Comparison of ENCODE assay signal across 1 cellular context in the genomic region with DNA sequence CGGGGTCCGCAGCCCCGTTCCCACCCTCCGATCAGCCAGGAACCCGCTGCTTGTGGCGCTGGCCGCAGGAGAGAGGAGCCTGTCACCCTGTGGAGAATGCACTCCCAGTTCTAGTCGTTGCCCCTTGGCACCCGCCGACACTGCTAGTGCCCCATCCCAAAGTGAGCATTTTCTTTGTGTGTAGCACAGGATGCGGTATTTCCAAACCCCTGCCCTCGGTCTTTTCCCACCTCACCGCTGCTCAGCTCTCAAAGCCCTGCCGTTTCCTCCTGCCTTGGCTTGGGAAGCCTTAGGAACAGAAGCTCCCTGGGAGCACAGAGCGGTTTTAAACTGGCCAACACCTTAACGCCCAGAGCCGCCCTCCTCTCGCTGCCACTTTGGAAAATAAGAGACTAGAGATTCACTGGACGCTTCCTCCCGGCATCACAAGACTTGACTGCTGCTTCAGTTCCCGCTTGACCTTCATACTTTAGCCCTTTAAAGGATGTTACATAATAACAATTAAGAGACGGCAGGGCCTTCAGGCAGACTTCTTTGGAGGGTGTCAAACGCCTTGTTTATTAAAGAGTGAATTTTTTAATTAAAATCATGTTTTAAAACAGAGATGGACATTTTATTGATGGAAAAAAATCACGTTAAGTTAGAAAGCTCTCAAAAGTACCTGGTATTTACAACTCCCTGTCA.
TF ChIP-seq lines count a peak whose summit lies in the region.

No MANE protein-coding gene starts in this region.

TF ChIP-seq in K562, 482 proteins besides CTCF, POLR2A, EP300 and RAD21 (continued from another document):
- TF ChIP-seq, protein P1, sequence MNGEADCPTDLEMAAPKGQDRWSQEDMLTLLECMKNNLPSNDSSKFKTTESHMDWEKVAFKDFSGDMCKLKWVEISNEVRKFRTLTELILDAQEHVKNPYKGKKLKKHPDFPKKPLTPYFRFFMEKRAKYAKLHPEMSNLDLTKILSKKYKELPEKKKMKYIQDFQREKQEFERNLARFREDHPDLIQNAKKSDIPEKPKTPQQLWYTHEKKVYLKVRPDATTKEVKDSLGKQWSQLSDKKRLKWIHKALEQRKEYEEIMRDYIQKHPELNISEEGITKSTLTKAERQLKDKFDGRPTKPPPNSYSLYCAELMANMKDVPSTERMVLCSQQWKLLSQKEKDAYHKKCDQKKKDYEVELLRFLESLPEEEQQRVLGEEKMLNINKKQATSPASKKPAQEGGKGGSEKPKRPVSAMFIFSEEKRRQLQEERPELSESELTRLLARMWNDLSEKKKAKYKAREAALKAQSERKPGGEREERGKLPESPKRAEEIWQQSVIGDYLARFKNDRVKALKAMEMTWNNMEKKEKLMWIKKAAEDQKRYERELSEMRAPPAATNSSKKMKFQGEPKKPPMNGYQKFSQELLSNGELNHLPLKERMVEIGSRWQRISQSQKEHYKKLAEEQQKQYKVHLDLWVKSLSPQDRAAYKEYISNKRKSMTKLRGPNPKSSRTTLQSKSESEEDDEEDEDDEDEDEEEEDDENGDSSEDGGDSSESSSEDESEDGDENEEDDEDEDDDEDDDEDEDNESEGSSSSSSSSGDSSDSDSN (IDR thresholded peaks at IDR 0.05; ENCODE audit: borderline replicate concordance in 1 of 2, low read depth in 2 of 2, low read length in 2 of 2) = 0 out of 4 replicates have a peak, but pooled peaks of 1 of the 2 experiments have one; percentile 11
- TF ChIP-seq, protein P2, sequence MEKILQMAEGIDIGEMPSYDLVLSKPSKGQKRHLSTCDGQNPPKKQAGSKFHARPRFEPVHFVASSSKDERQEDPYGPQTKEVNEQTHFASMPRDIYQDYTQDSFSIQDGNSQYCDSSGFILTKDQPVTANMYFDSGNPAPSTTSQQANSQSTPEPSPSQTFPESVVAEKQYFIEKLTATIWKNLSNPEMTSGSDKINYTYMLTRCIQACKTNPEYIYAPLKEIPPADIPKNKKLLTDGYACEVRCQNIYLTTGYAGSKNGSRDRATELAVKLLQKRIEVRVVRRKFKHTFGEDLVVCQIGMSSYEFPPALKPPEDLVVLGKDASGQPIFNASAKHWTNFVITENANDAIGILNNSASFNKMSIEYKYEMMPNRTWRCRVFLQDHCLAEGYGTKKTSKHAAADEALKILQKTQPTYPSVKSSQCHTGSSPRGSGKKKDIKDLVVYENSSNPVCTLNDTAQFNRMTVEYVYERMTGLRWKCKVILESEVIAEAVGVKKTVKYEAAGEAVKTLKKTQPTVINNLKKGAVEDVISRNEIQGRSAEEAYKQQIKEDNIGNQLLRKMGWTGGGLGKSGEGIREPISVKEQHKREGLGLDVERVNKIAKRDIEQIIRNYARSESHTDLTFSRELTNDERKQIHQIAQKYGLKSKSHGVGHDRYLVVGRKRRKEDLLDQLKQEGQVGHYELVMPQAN (IDR thresholded peaks at IDR 0.05; ENCODE audit: borderline replicate concordance) = 0 out of 2 replicates have a peak, but pooled peaks have one; percentile 28
- no peak for TF ChIP-seq ZC3H11A (IDR thresholded peaks at IDR 0.05; ENCODE audit: low read depth, low read length)
- TF ChIP-seq, protein P3, sequence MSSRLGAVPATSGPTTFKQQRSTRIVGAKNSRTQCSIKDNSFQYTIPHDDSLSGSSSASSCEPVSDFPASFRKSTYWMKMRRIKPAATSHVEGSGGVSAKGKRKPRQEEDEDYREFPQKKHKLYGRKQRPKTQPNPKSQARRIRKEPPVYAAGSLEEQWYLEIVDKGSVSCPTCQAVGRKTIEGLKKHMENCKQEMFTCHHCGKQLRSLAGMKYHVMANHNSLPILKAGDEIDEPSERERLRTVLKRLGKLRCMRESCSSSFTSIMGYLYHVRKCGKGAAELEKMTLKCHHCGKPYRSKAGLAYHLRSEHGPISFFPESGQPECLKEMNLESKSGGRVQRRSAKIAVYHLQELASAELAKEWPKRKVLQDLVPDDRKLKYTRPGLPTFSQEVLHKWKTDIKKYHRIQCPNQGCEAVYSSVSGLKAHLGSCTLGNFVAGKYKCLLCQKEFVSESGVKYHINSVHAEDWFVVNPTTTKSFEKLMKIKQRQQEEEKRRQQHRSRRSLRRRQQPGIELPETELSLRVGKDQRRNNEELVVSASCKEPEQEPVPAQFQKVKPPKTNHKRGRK (tag; IDR thresholded peaks at IDR 0.05) = no peak
- peak; percentile 82; the same call in 1 of the 2 replicates for TF ChIP-seq TGIF2 (CRISPR knock-in tag; IDR thresholded peaks at IDR 0.05)
- TF ChIP-seq, protein P4, sequence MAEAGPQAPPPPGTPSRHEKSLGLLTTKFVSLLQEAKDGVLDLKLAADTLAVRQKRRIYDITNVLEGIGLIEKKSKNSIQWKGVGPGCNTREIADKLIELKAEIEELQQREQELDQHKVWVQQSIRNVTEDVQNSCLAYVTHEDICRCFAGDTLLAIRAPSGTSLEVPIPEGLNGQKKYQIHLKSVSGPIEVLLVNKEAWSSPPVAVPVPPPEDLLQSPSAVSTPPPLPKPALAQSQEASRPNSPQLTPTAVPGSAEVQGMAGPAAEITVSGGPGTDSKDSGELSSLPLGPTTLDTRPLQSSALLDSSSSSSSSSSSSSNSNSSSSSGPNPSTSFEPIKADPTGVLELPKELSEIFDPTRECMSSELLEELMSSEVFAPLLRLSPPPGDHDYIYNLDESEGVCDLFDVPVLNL (CRISPR knock-in tag; IDR thresholded peaks at IDR 0.05; ENCODE audit: low read depth) = no peak
- TF ChIP-seq SMARCA4 (IDR thresholded peaks at IDR 0.05) = peak; percentile 25; the same call in 1 of the 2 replicates
- TF ChIP-seq, protein P5, sequence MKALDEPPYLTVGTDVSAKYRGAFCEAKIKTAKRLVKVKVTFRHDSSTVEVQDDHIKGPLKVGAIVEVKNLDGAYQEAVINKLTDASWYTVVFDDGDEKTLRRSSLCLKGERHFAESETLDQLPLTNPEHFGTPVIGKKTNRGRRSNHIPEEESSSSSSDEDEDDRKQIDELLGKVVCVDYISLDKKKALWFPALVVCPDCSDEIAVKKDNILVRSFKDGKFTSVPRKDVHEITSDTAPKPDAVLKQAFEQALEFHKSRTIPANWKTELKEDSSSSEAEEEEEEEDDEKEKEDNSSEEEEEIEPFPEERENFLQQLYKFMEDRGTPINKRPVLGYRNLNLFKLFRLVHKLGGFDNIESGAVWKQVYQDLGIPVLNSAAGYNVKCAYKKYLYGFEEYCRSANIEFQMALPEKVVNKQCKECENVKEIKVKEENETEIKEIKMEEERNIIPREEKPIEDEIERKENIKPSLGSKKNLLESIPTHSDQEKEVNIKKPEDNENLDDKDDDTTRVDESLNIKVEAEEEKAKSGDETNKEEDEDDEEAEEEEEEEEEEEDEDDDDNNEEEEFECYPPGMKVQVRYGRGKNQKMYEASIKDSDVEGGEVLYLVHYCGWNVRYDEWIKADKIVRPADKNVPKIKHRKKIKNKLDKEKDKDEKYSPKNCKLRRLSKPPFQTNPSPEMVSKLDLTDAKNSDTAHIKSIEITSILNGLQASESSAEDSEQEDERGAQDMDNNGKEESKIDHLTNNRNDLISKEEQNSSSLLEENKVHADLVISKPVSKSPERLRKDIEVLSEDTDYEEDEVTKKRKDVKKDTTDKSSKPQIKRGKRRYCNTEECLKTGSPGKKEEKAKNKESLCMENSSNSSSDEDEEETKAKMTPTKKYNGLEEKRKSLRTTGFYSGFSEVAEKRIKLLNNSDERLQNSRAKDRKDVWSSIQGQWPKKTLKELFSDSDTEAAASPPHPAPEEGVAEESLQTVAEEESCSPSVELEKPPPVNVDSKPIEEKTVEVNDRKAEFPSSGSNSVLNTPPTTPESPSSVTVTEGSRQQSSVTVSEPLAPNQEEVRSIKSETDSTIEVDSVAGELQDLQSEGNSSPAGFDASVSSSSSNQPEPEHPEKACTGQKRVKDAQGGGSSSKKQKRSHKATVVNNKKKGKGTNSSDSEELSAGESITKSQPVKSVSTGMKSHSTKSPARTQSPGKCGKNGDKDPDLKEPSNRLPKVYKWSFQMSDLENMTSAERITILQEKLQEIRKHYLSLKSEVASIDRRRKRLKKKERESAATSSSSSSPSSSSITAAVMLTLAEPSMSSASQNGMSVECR (CRISPR knock-in tag; IDR thresholded peaks at IDR 0.05) = no peak
- TF ChIP-seq MYC (IDR thresholded peaks at IDR 0.05; ENCODE audit: low read depth, low read length) = no peak
- 0 out of 2 replicates have a peak, but pooled peaks have one; percentile 31 for TF ChIP-seq MYC (CRISPR knock-in tag; IDR thresholded peaks at IDR 0.05; ENCODE audit: borderline replicate concordance, low read depth)
- TF ChIP-seq, protein P6, sequence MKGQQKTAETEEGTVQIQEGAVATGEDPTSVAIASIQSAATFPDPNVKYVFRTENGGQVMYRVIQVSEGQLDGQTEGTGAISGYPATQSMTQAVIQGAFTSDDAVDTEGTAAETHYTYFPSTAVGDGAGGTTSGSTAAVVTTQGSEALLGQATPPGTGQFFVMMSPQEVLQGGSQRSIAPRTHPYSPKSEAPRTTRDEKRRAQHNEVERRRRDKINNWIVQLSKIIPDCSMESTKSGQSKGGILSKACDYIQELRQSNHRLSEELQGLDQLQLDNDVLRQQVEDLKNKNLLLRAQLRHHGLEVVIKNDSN (CRISPR knock-in tag; IDR thresholded peaks at IDR 0.05) = peak; percentile 24; the same call in 1 of the 2 replicates
- TF ChIP-seq, protein P7, sequence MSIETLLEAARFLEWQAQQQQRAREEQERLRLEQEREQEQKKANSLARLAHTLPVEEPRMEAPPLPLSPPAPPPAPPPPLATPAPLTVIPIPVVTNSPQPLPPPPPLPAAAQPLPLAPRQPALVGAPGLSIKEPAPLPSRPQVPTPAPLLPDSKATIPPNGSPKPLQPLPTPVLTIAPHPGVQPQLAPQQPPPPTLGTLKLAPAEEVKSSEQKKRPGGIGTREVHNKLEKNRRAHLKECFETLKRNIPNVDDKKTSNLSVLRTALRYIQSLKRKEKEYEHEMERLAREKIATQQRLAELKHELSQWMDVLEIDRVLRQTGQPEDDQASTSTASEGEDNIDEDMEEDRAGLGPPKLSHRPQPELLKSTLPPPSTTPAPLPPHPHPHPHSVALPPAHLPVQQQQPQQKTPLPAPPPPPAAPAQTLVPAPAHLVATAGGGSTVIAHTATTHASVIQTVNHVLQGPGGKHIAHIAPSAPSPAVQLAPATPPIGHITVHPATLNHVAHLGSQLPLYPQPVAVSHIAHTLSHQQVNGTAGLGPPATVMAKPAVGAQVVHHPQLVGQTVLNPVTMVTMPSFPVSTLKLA (conservative IDR thresholded peaks at IDR 0.05) = 0 out of 4 replicates have a peak, but pooled peaks of 1 of the 2 experiments have one; percentile 16
- TF ChIP-seq NR2C1 (IDR thresholded peaks at IDR 0.05) = no peak
- TF ChIP-seq NR2C1 (tag; IDR thresholded peaks at IDR 0.05) = no peak
- TF ChIP-seq, protein P8, sequence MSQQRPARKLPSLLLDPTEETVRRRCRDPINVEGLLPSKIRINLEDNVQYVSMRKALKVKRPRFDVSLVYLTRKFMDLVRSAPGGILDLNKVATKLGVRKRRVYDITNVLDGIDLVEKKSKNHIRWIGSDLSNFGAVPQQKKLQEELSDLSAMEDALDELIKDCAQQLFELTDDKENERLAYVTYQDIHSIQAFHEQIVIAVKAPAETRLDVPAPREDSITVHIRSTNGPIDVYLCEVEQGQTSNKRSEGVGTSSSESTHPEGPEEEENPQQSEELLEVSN (IDR thresholded peaks at IDR 0.05; ENCODE audit: borderline replicate concordance in 1 of 2, extremely low read depth in 1 of 2, insufficient read depth in 1 of 2, insufficient read length in 1 of 2, low read depth in 1 of 2, low read length in 1 of 2, poor library complexity in 1 of 2, severe bottlenecking in 1 of 2) = no peak
- 0 out of 2 replicates have a peak, but pooled peaks have one; percentile 46 for TF ChIP-seq TAF7 (tag; IDR thresholded peaks at IDR 0.05)
- TF ChIP-seq GTF2A2 (tag; IDR thresholded peaks at IDR 0.05) = no peak
- no peak for TF ChIP-seq ARID2 (IDR thresholded peaks at IDR 0.05)
